16 cellular contexts compared by ENCODE assay signal in genomic region chr4:107318078-107318477, GRCh38.
"Had no signal": no experiment of that assay in that cellular context is flagged by ENCODE, and none has a peak within 500 bp of the region (broad histone marks: within the 10 kb centered on the region; RNA-seq: fewer than 3 reads in every experiment).

No MANE protein-coding gene starts in this region.

- DNase-seq: activated CD4-positive, alpha-beta T cell treated with anti-CD3 and anti-CD28 coated beads for 48 hours; activated CD8-positive, alpha-beta T cell treated with anti-CD3 and anti-CD28 coated beads for 36 hours; activated gamma-delta T cell; activated T-cell treated with anti-CD3 and anti-CD28 coated beads, Interleukin-2, amount 50 U/mL, for 4 hours; erythroblast; mesendoderm; nucleus accumbens; posterior cingulate gyrus; stomach; T-helper 17 cell; testis; upper lobe of left lung had no signal

- ATAC-seq: activated CD8-positive, alpha-beta T cell treated with anti-CD3 and anti-CD28 coated beads for 36 hours; activated T-cell treated with anti-CD3 and anti-CD28 coated beads, Interleukin-2, amount 50 U/mL, for 4 hours; foreskin keratinocyte; natural killer cell treated with Interleukin-12 subunit alpha and Interleukin-12 subunit beta and Interleukin-15 and Interleukin-18, amount 100 ng/mL, for 72 hours; T-helper 17 cell had no signal

- H3K36me3 ChIP-seq: breast epithelium, stomach, upper lobe of left lung had no signal

- H3K27ac ChIP-seq: breast epithelium, foreskin keratinocyte, skin epidermis, stomach, testis, upper lobe of left lung had no signal

- H3K4me3 ChIP-seq: breast epithelium, skin epidermis, stomach, testis, upper lobe of left lung had no signal

- H3K9me3 ChIP-seq: breast epithelium, stomach, testis, upper lobe of left lung had no signal

- H3K27me3 ChIP-seq: breast epithelium, stomach, testis, upper lobe of left lung had no signal

- H3K4me1 ChIP-seq: breast epithelium, stomach, testis, upper lobe of left lung had no signal
